ENCODE assay signal across 10 cellular contexts in the genomic region with DNA sequence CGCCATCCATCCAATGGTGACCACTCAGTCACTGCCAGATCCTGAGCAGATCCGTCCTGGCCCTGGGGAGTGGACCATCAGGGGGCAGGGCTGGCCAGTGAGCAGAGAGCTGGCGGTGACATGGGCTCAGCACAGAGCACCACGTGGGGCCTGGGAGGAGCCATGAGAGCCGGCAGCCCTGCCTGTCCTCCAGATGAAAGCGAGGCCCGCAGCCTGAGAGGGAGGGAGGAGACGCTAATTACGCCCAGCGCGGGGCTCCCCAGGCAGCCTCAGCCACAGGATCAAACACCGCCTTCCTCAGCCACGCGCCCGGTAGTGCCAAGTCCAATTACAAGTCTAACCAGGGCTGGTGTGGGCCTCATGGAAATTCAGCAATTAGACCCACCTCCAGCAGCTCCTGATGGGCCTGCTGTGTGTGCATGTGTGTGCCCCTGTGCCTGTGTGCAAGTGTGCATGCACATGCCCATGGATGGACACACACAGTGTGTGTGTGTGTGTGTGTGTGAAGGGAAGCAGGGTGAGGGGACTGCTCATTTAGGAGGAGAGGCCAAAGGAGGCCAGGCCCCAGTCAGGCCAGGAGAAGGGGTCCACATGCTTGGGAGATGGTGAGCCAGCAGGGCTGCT.
A peak's percentile ranks its signal among the peaks of the same experiment; 100 is the strongest.
DNase-seq lines count a peak whose midpoint lies in the region; ATAC-seq and TF ChIP-seq lines count a peak whose summit lies in the region.
"Had no signal": no experiment of that assay in that cellular context is flagged by ENCODE, and none has a peak within 500 bp of the region (broad histone marks: within the 10 kb centered on the region; RNA-seq: fewer than 3 reads in every experiment).

No MANE protein-coding gene starts in this region.

- H3K4me1 Mint-ChIP-seq in osteocyte (ENCODE audit: unreplicated experiment): no peaks in the 10 kb centered on the region
- H3K4me1 Mint-ChIP-seq: activated B cell treated with CpG ODN at 0.5 μM for 24 hours had no signal

- no peak for TF ChIP-seq EP300 in upper lobe of left lung (IDR thresholded peaks at IDR 0.05)

- ATAC-seq in heart left ventricle: peak in 3 of 4 donors; percentile 31 to 64 (median 64)
- peak; percentile 98 for ATAC-seq in left colon
- peak; percentile 21 to 31 for ATAC-seq in upper lobe of left lung (ENCODE audit: low FRiP score in 2 of 2)
- ATAC-seq in GM21717 (IDR thresholded peaks at IDR 0.05; ENCODE audit: unreplicated experiment): no peak

- no peaks in the 10 kb centered on the region for H3K9me3 ChIP-seq in heart left ventricle
- no peaks in the 10 kb centered on the region for H3K9me3 ChIP-seq in left ventricle myocardium inferior (replicated peaks)
- no peaks in the 10 kb centered on the region for H3K9me3 ChIP-seq in upper lobe of left lung

- no peaks in the 10 kb centered on the region for H3K27me3 Mint-ChIP-seq in osteocyte (ENCODE audit: unreplicated experiment)

- intact Hi-C loops in heart left ventricle (cut with DNase I) (no loop called here), left ventricle myocardium inferior (cut with micrococcal nuclease) (no loop called here), left colon (cut with DNase I, micrococcal nuclease) (no loop called here)

- no peaks in the 10 kb centered on the region for H3K9me3 Mint-ChIP-seq in osteocyte (ENCODE audit: unreplicated experiment)
- H3K9me3 Mint-ChIP-seq: activated B cell treated with CpG ODN at 0.5 μM for 24 hours; activated T-helper 2 cell treated with anti-CD3 and anti-CD28 coated beads, Interferon-gamma antibody, Interleukin-2, Interleukin-4, amounts not matched to agents 10 μg/mL and 5 μg/mL and 100 μg/mL, durations not matched to agents 14 hours and 24 hours and 36 hours had no signal

- H3K36me3 Mint-ChIP-seq in osteocyte (ENCODE audit: unreplicated experiment): no peaks in the 10 kb centered on the region

- DNase-seq in heart left ventricle (no peak), left ventricle myocardium inferior (no peak), SK-N-DZ (ENCODE audit: low spot score) (peak; percentile 86), left colon (peak; percentile 79 to 83), upper lobe of left lung (peak in 1 of 2 donors; percentile 73), osteocyte (ENCODE audit: extremely low spot score, unreplicated experiment) (no peak), AML-193 (lab: John Stamatoyannopoulos, UW) (no peak)
- DNase-seq: activated B cell treated with CpG ODN at 0.5 μM for 24 hours had no signal

- no peak overlapping the region for H3K27ac ChIP-seq in heart left ventricle
- no peak overlapping the region for H3K27ac ChIP-seq in left ventricle myocardium inferior (replicated peaks)
- no peak overlapping the region for H3K27ac ChIP-seq in upper lobe of left lung

- no peak overlapping the region for H3K4me3 Mint-ChIP-seq in osteocyte (ENCODE audit: unreplicated experiment)
- H3K4me3 Mint-ChIP-seq: activated B cell treated with CpG ODN at 0.5 μM for 24 hours had no signal

- no peak overlapping the region for H3K4me3 ChIP-seq in heart left ventricle
- H3K4me3 ChIP-seq in left ventricle myocardium inferior: no peak overlapping the region
- no peak overlapping the region for H3K4me3 ChIP-seq in upper lobe of left lung

- no peak overlapping the region for H3K27ac Mint-ChIP-seq in osteocyte (ENCODE audit: unreplicated experiment)
- H3K27ac Mint-ChIP-seq: activated B cell treated with CpG ODN at 0.5 μM for 24 hours; activated T-helper 2 cell treated with anti-CD3 and anti-CD28 coated beads, Interferon-gamma antibody, Interleukin-2, Interleukin-4, amounts not matched to agents 10 μg/mL and 5 μg/mL and 100 μg/mL, durations not matched to agents 14 hours and 24 hours and 36 hours had no signal

- TF ChIP-seq POLR2A in heart left ventricle (IDR thresholded peaks at IDR 0.05) (no peak), upper lobe of left lung (IDR thresholded peaks at IDR 0.05) (no peak)

- no peak for TF ChIP-seq CTCF in heart left ventricle (IDR thresholded peaks at IDR 0.05)
- no peak for TF ChIP-seq CTCF in left ventricle myocardium inferior (IDR thresholded peaks at IDR 0.05; ENCODE audit: borderline replicate concordance)
- no peak for TF ChIP-seq CTCF in upper lobe of left lung (IDR thresholded peaks at IDR 0.05)
- TF ChIP-seq CTCF in osteocyte (IDR thresholded peaks at IDR 0.05): no peak

- H3K4me1 ChIP-seq in heart left ventricle: no peaks in the 10 kb centered on the region
- H3K4me1 ChIP-seq in left ventricle myocardium inferior: no peaks in the 10 kb centered on the region
- peaks cover 3 to 19% (median 9%) of the 10 kb centered on the region in 4 donors for H3K4me1 ChIP-seq in upper lobe of left lung

- peaks cover 0 to 21% (median 0%) of the 10 kb centered on the region in 9 donors for H3K27me3 ChIP-seq in heart left ventricle
- peaks cover 33% of the 10 kb centered on the region for H3K27me3 ChIP-seq in left ventricle myocardium inferior (ENCODE audit: low read depth)
- H3K27me3 ChIP-seq in upper lobe of left lung: no peaks in the 10 kb centered on the region

- WGBS in heart left ventricle, 4 donors: 35 to 47% (median 42%) methylated on average over 10 to 15 of the region's 15 CpGs
- 53% methylated on average over 15 of the region's 15 CpGs; no CpG with 5 or more reads in 1 of the 2 donors for WGBS in upper lobe of left lung, 2 donors

- no peaks in the 10 kb centered on the region for H3K36me3 ChIP-seq in heart left ventricle
- H3K36me3 ChIP-seq in left ventricle myocardium inferior: no peaks in the 10 kb centered on the region
- H3K36me3 ChIP-seq in upper lobe of left lung: no peaks in the 10 kb centered on the region

Comparison
In these comparisons a context has a peak if more than half of its experiments do, and no peak if none do; other contexts are left out.
1. DNase-seq: peak in SK-N-DZ (single experiment) and left colon (2 of 2); none in heart left ventricle (0 of 5), left ventricle myocardium inferior (single experiment), osteocyte (single experiment) and AML-193 (0 of 2).